14 cellular contexts compared by ENCODE assay signal in the genomic region with DNA sequence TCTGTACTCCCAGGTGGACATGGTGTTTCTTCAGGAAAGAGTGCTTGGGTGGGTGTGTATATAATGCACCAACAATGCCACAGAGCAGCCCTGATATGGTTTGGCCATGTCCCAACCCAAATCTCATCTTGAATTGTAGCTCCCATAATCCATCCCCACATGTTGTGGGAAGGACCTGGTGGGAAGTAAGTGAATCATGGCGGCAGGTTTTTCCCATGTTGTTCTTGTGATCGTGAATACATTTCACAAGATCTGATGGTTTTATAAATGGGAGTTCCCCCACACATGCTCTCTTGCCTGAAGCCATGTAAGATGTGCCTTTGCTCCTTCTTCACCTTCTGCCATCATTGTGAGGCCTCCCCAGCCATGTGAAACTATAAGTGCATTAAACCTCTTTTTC.
DNase-seq lines count a peak whose midpoint lies in the region; ATAC-seq and TF ChIP-seq lines count a peak whose summit lies in the region.
"Had no signal": no experiment of that assay in that cellular context is flagged by ENCODE, and none has a peak within 500 bp of the region (broad histone marks: within the 10 kb centered on the region; RNA-seq: fewer than 3 reads in every experiment).

No MANE protein-coding gene starts in this region.

- H3K27me3 ChIP-seq in RWPE2 (ENCODE audit: insufficient read depth, poor library complexity, severe bottlenecking) = no peaks in the 10 kb centered on the region
- H3K27me3 ChIP-seq: Peyer's patch had no signal

- H3K36me3 ChIP-seq in RWPE2 (ENCODE audit: low read depth) = no peaks in the 10 kb centered on the region
- H3K36me3 ChIP-seq: Peyer's patch had no signal

- H3K9me3 ChIP-seq in RWPE2 (ENCODE audit: severe bottlenecking) = no peaks in the 10 kb centered on the region
- H3K9me3 ChIP-seq: Peyer's patch had no signal

- peaks cover 64% of the 10 kb centered on the region for H3K4me1 ChIP-seq in RWPE2 (ENCODE audit: insufficient read depth, poor library complexity, severe bottlenecking)

- in situ Hi-C loops in G401 (cut with HindIII; ENCODE audit: low sequenced_read_pairs) = no loop called here

- peak; percentile 19 for DNase-seq in G401 (ENCODE audit: low spot score)
- no peak for DNase-seq in RWPE2 (ENCODE audit: low spot score)
- peak; percentile 63 for DNase-seq in fibroblast of mammary gland (ENCODE audit: low read depth)
- no peak for DNase-seq in immature natural killer cell
- DNase-seq in NCI-H187 treated with DMSO at 0.1 percent for 48 hours (lab: John Stamatoyannopoulos, UW) = no peak
- no peak for DNase-seq in head of caudate nucleus
- DNase-seq: activated naive CD4-positive, alpha-beta T cell treated with anti-CD3 and anti-CD28 coated beads for 36 hours; NCI-H1092; Peyer's patch; stimulated activated CD4-positive, alpha-beta T cell treated with anti-CD3 and anti-CD28 coated beads, Interleukin-4, amount 100 ng/mL, for 24 hours; stimulated activated naive CD4-positive, alpha-beta T cell treated with Interleukin-2 at 50 U/mL for 16 hours had no signal

- TF ChIP-seq CTCF in RWPE2 (IDR thresholded peaks at IDR 0.05; ENCODE audit: poor library complexity, severe bottlenecking) = no peak
- TF ChIP-seq CTCF in fibroblast of mammary gland (conservative IDR thresholded peaks at IDR 0.05; ENCODE audit: control insufficient read depth, insufficient read depth, low read depth, low read length) = no peak

- H3K27ac ChIP-seq in RWPE2 (ENCODE audit: poor library complexity, severe bottlenecking) (peak overlapping the region; percentile 100), skin epidermis (peak overlapping the region in 12 of 21 experiments; percentile 36 to 84 (median 65))
- H3K27ac ChIP-seq: C4-2B had no signal

- no peak for ATAC-seq in RWPE2 (ENCODE audit: low read depth)
- ATAC-seq in HG03439 (IDR thresholded peaks at IDR 0.05; ENCODE audit: unreplicated experiment) = no peak

- H3K9me3 Mint-ChIP-seq in immature natural killer cell = no peaks in the 10 kb centered on the region

- no peak overlapping the region for H3K27ac Mint-ChIP-seq in immature natural killer cell
- H3K27ac Mint-ChIP-seq: activated naive CD4-positive, alpha-beta T cell treated with anti-CD3 and anti-CD28 coated beads for 36 hours had no signal

- no peak overlapping the region for H3K4me3 Mint-ChIP-seq in immature natural killer cell
- H3K4me3 Mint-ChIP-seq: activated naive CD4-positive, alpha-beta T cell treated with anti-CD3 and anti-CD28 coated beads for 36 hours had no signal

- intact Hi-C loops in head of caudate nucleus (cut with DNase I) = no loop called here

- no peaks in the 10 kb centered on the region for H3K4me1 Mint-ChIP-seq in immature natural killer cell

- H3K36me3 Mint-ChIP-seq in immature natural killer cell = peaks cover 0 to 16% (median 0%) of the 10 kb centered on the region in 3 donors

- H3K4me3 ChIP-seq in RWPE2 (ENCODE audit: severe bottlenecking) (no peak overlapping the region), fibroblast of mammary gland (ENCODE audit: control insufficient read depth, low read depth, low read length) (no peak overlapping the region), skin epidermis (no peak overlapping the region)
- H3K4me3 ChIP-seq: Peyer's patch had no signal

- H3K27me3 Mint-ChIP-seq in immature natural killer cell (ENCODE audit: low read depth in 3 of 3) = no peaks in the 10 kb centered on the region

Comparison
In these comparisons a context has a peak if more than half of its experiments do, and no peak if none do; other contexts are left out.
1. DNase-seq: peak in G401 (single experiment) and fibroblast of mammary gland (single experiment); none in RWPE2 (single experiment), immature natural killer cell (0 of 3), NCI-H187 treated with DMSO at 0.1 percent for 48 hours (single experiment) and head of caudate nucleus (0 of 42).